ENCODE assay signal across 1 cellular context in the genomic region with DNA sequence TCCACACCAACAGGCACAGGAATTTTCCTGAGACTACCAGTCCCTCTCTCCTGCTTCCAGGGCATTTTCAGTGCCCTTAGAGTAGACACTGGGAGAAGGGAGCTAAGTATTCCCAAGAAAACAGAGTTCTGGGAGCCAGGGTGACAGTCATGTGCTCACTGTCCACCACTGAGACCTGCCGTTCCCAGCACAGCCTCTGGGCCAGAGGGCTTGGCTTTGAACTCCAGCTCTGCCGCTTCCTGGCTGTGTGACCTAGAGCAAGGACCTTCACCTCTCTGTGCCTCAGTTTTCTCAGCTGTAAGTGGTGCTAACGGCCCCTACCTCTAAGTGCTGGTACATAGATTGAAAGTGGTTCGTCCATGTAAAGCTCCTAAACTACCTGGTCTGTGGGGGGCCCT.
TF ChIP-seq lines count a peak whose summit lies in the region.

No MANE protein-coding gene starts in this region.

TF ChIP-seq in H1, 55 proteins besides CTCF, POLR2A, EP300 and RAD21:
- TF ChIP-seq CHD1 (IDR thresholded peaks at IDR 0.05; ENCODE audit: low read depth, low read length): no peak
- no peak for TF ChIP-seq RNF2 (IDR thresholded peaks at IDR 0.05; ENCODE audit: borderline replicate concordance, low read depth, low read length, missing control alignments, poor library complexity, severe bottlenecking)
- TF ChIP-seq TAF7 (optimal IDR thresholded peaks at IDR 0.05; ENCODE audit: borderline replicate concordance, low read depth, low read length): no peak
- TF ChIP-seq TCF12 (IDR thresholded peaks at IDR 0.05; ENCODE audit: low read depth, low read length): no peak
- TF ChIP-seq SIX5 (IDR thresholded peaks at IDR 0.05; ENCODE audit: low read depth, low read length): no peak
- no peak for TF ChIP-seq PHF8 (conservative IDR thresholded peaks at IDR 0.05; ENCODE audit: low read depth, low read length)
- TF ChIP-seq TBP (IDR thresholded peaks at IDR 0.05; ENCODE audit: low read depth, low read length): no peak
- no peak for TF ChIP-seq EZH2 (IDR thresholded peaks at IDR 0.05; ENCODE audit: low read depth, low read length, severe bottlenecking)
- TF ChIP-seq, protein P1, sequence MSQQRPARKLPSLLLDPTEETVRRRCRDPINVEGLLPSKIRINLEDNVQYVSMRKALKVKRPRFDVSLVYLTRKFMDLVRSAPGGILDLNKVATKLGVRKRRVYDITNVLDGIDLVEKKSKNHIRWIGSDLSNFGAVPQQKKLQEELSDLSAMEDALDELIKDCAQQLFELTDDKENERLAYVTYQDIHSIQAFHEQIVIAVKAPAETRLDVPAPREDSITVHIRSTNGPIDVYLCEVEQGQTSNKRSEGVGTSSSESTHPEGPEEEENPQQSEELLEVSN (IDR thresholded peaks at IDR 0.05): no peak
- TF ChIP-seq YY1 (IDR thresholded peaks at IDR 0.05; ENCODE audit: low read depth, low read length): no peak
- TF ChIP-seq USF2 (IDR thresholded peaks at IDR 0.05; ENCODE audit: low read length): no peak
- TF ChIP-seq SP4 (IDR thresholded peaks at IDR 0.05; ENCODE audit: low read length): no peak
